8 cellular contexts compared by ENCODE assay signal in the genomic region with DNA sequence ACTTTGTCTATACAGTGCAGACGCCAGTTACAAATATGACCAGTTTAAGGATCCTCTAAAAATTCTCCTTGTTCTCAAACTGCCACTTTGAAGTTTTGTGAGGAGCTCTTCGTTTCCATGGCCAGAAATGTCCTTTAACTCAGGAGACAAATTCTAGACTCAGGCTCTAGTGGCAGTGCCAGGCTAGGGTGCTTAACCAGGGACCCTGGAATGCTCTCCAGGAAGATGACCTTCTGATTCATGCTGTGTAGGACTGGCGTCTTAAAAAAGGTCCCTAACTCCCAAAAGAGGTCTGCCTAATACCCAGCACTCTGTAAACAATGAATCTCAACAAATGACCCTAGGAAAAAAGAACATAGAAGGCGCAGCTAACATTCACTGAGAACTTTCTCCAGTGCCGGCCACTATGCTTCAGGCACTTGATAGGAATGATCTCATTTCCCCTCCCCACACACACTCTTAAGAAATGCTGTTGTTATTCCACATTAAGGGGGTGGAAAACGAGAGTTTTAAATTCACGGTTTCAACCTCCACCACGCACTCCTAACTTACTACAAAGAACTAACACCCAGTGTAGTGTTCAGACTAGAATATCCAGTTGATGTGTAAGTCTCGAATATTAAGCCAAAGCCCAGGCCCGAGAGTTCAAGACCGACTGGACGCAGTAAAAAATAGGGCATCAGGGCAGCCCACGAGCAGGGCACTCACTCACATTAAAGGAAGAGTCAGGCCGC. TPM values are rescaled to one million over a fixed set of nuclear protein-coding genes. Genes with fewer than 3 reads are reported as not detected.
DNase-seq lines count a peak whose midpoint lies in the region; ATAC-seq and TF ChIP-seq lines count a peak whose summit lies in the region.

No MANE protein-coding gene starts in this region.

- H3K4me3 ChIP-seq in GM06990 (replicated peaks; ENCODE audit: low read depth, low read length): peak overlapping the region; percentile 78

- peak overlapping the region; percentile 95 for H3K4me3 Mint-ChIP-seq in activated CD8-positive, alpha-beta T cell treated with anti-CD3 and anti-CD28 coated beads for 36 hours

- peak overlapping the region; percentile 98 for H3K27ac Mint-ChIP-seq in activated CD8-positive, alpha-beta T cell treated with anti-CD3 and anti-CD28 coated beads for 36 hours

- peaks cover 40% of the 10 kb centered on the region for H3K4me1 Mint-ChIP-seq in activated CD8-positive, alpha-beta T cell treated with anti-CD3 and anti-CD28 coated beads for 36 hours (ENCODE audit: low read depth)

- no peaks in the 10 kb centered on the region for H3K9me3 Mint-ChIP-seq in activated CD8-positive, alpha-beta T cell treated with anti-CD3 and anti-CD28 coated beads for 36 hours

- H3K27me3 ChIP-seq in GM06990 (replicated peaks; ENCODE audit: control insufficient read depth, insufficient read depth, low read length): no peaks in the 10 kb centered on the region

- H3K36me3 Mint-ChIP-seq in activated CD8-positive, alpha-beta T cell treated with anti-CD3 and anti-CD28 coated beads for 36 hours (ENCODE audit: low read depth): peaks cover 42% of the 10 kb centered on the region

- ATAC-seq in HG02981 (IDR thresholded peaks at IDR 0.05; ENCODE audit: unreplicated experiment) (peak; percentile 7), GM21529 (IDR thresholded peaks at IDR 0.05; ENCODE audit: unreplicated experiment) (no peak), HG03175 (IDR thresholded peaks at IDR 0.05; ENCODE audit: unreplicated experiment) (no peak)
- ATAC-seq in activated CD8-positive, alpha-beta T cell treated with anti-CD3 and anti-CD28 coated beads for 36 hours: peak; percentile 6

- no peaks in the 10 kb centered on the region for H3K27me3 Mint-ChIP-seq in activated CD8-positive, alpha-beta T cell treated with anti-CD3 and anti-CD28 coated beads for 36 hours

- CTCF ChIA-PET in activated CD8-positive, alpha-beta T cell treated with anti-CD3 and anti-CD28 coated beads for 36 hours (lab: Charles Lee): interaction anchor here (0.9 to 1.6 kb wide), 3 partner anchors 9 to 18 kb away, joined by 3 to 5 read pairs (median 3); no protein-coding TSS in a partner anchor

- TF ChIP-seq CTCF in GM06990 (IDR thresholded peaks at IDR 0.05; ENCODE audit: insufficient read depth, low read length, poor library complexity, severe bottlenecking): no peak
- no peak for TF ChIP-seq CTCF in activated CD8-positive, alpha-beta T cell treated with anti-CD3 and anti-CD28 coated beads for 36 hours (IDR thresholded peaks at IDR 0.05)

- POLR2A ChIA-PET in activated CD8-positive, alpha-beta T cell treated with anti-CD3 and anti-CD28 coated beads for 36 hours (lab: Charles Lee): interaction anchor here (0.6 to 9.6 kb wide), 27 partner anchors 11 to 212 kb away, joined by 3 to 228 read pairs (median 4); a partner anchor contains a TSS

- intact Hi-C loops in activated CD8-positive, alpha-beta T cell treated with anti-CD3 and anti-CD28 coated beads for 36 hours (cut with micrococcal nuclease): no loop called here

- DNase-seq in GM06990 (ENCODE audit: extremely low read depth, insufficient read length): no peak
- DNase-seq in activated CD8-positive, alpha-beta T cell treated with anti-CD3 and anti-CD28 coated beads for 36 hours: no peak
- DNase-seq in glomerular visceral epithelial cell (ENCODE audit: extremely low spot score): peak; percentile 37
- peak; percentile 53 for DNase-seq in renal cortical epithelial cell (ENCODE audit: low read depth)
- no peak for DNase-seq in SHP77 treated with DMSO at 0.1 percent for 48 hours (lab: John Stamatoyannopoulos, UW)

- H3K36me3 ChIP-seq in GM06990 (ENCODE audit: control insufficient read depth, insufficient read depth, low read length): peaks cover 21% of the 10 kb centered on the region

RNA-seq across cellular contexts. Expression of a gene that starts 0.8 kb away (rescaled TPM):
- 10 to 100 TPM; 80.9 to 90.0 TPM for total RNA-seq in activated CD8-positive, alpha-beta T cell treated with anti-CD3 and anti-CD28 coated beads for 36 hours
- 7.6 and 50.3 TPM in 2 replicates for total RNA-seq in renal cortical epithelial cell

RNA-seq across cellular contexts. Expression of a gene that starts 12.7 kb away (rescaled TPM):
- 10 to 100 TPM; 12.3 to 12.7 TPM for total RNA-seq in activated CD8-positive, alpha-beta T cell treated with anti-CD3 and anti-CD28 coated beads for 36 hours
- total RNA-seq in renal cortical epithelial cell: 15.1 and 29.3 TPM in 2 replicates

RNA-seq across cellular contexts. Expression of a gene that starts 17.3 kb away (rescaled TPM):
- total RNA-seq in activated CD8-positive, alpha-beta T cell treated with anti-CD3 and anti-CD28 coated beads for 36 hours: 10 to 100 TPM; 18.6 to 19.5 TPM
- 26.6 and 46.4 TPM in 2 replicates for total RNA-seq in renal cortical epithelial cell

RNA-seq across cellular contexts. Expression of a gene that starts 27.4 kb away (rescaled TPM):
- total RNA-seq in activated CD8-positive, alpha-beta T cell treated with anti-CD3 and anti-CD28 coated beads for 36 hours: 10 to 100 TPM; 22.0 to 22.8 TPM
- 23.1 and 38.8 TPM in 2 replicates for total RNA-seq in renal cortical epithelial cell

RNA-seq across cellular contexts. Expression of a gene that starts 28.2 kb away (rescaled TPM):
- total RNA-seq in activated CD8-positive, alpha-beta T cell treated with anti-CD3 and anti-CD28 coated beads for 36 hours: not detected
- not detected in 2 replicates for total RNA-seq in renal cortical epithelial cell

Comparison
In these comparisons a context has a peak if more than half of its experiments do, and no peak if none do; other contexts are left out.
1. DNase-seq: peak in glomerular visceral epithelial cell (single experiment) and renal cortical epithelial cell (single experiment); none in GM06990 (single experiment), activated CD8-positive, alpha-beta T cell treated with anti-CD3 and anti-CD28 coated beads for 36 hours (single experiment) and SHP77 treated with DMSO at 0.1 percent for 48 hours (single experiment).
2. ATAC-seq: peak in HG02981 (single experiment) and activated CD8-positive, alpha-beta T cell treated with anti-CD3 and anti-CD28 coated beads for 36 hours (single experiment); none in GM21529 (single experiment) and HG03175 (single experiment).